ENCODE assay signal across 30 cellular contexts in the genomic region with DNA sequence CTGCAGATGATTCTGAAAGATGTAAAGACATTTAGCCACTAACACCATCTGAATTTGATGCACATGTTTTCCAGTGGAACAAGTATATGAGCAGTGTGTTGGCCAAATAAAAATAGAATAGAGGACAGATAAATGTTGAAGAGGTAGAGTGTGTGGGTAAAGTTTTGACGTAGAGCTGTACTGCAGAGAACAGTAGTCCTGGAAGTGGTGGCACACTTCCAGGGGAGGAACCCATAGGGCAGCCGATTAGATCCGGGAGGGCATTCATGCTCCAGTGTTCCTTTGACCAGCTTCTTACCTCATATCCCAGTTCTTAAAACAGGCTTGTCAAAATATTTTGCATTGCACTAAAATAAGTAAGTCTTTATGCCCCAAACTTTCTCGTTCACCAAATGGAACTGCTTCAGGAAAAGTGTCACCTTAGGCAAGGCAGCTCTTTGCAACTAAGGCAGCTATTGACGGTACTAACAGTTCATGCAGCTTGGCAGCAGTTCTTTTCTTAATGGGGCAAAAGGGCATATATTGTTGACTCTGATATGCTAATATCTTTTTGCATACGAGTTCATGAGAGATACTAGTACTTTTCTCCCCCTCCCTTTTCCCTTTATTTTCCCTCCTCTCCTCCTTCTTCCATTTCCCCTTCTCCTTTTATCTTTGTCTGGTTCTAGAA.
"Had no signal": no experiment of that assay in that cellular context is flagged by ENCODE, and none has a peak within 500 bp of the region (broad histone marks: within the 10 kb centered on the region; RNA-seq: fewer than 3 reads in every experiment).

No MANE protein-coding gene starts in this region.

- FAIRE-seq: endometrium, endothelial cell of umbilical vein had no signal

- H3K4me3 ChIP-seq: adrenal gland, body of pancreas, colonic mucosa, esophagus squamous epithelium, gastroesophageal sphincter had no signal

- H3K4me1 ChIP-seq: adrenal gland, colonic mucosa, esophagus squamous epithelium, gastroesophageal sphincter had no signal

- H3K36me3 Mint-ChIP-seq: activated naive CD4-positive, alpha-beta T cell treated with anti-CD3 and anti-CD28 coated beads, Interleukin-2, amount 50 U/mL, for 24 hours; activated naive CD8-positive, alpha-beta T cell treated with anti-CD3 and anti-CD28 coated beads for 36 hours had no signal

- H3K27me3 Mint-ChIP-seq: activated CD4-positive, alpha-beta memory T cell treated with anti-CD3 and anti-CD28 coated beads, Interleukin-2, amount 10 ng/mL, durations not matched to agents 7 days and 5 days; activated CD4-positive, alpha-beta T cell treated with anti-CD3 and anti-CD28 coated beads, Interleukin-2, amount 10 ng/mL, durations not matched to agents 7 days and 5 days; activated naive CD4-positive, alpha-beta T cell treated with anti-CD3 and anti-CD28 coated beads, Interleukin-2, amount 50 U/mL, for 24 hours; activated naive CD8-positive, alpha-beta T cell treated with anti-CD3 and anti-CD28 coated beads, Interleukin-2, amount 50 U/mL, for 24 hours; activated T-cell treated with anti-CD3 and anti-CD28 coated beads, Interleukin-2, amount 50 U/mL, for 24 hours; activated T-helper 17 cell treated with anti-CD3 and anti-CD28 coated beads, Interleukin-2, amount 50 U/mL, for 72 hours had no signal

- H3K27me3 ChIP-seq: adrenal gland, body of pancreas, colonic mucosa, esophagus squamous epithelium, gastroesophageal sphincter had no signal

- H3K4me3 Mint-ChIP-seq: activated CD4-positive, alpha-beta memory T cell treated with anti-CD3 and anti-CD28 coated beads, Interleukin-2, amount 10 ng/mL, durations not matched to agents 7 days and 5 days; activated CD4-positive, alpha-beta T cell treated with anti-CD3 and anti-CD28 coated beads, Interleukin-2, amount 10 ng/mL, durations not matched to agents 7 days and 5 days; activated naive CD4-positive, alpha-beta T cell treated with anti-CD3 and anti-CD28 coated beads for 36 hours; activated naive CD4-positive, alpha-beta T cell treated with anti-CD3 and anti-CD28 coated beads, Interleukin-2, amount 50 U/mL, for 24 hours; activated naive CD8-positive, alpha-beta T cell treated with anti-CD3 and anti-CD28 coated beads for 36 hours; activated naive CD8-positive, alpha-beta T cell treated with anti-CD3 and anti-CD28 coated beads, Interleukin-2, amount 50 U/mL, for 24 hours; activated T-cell treated with anti-CD3 and anti-CD28 coated beads, Interleukin-2, amount 50 U/mL, for 24 hours; activated T-helper 17 cell treated with anti-CD3 and anti-CD28 coated beads, Interleukin-2, amount 50 U/mL, for 72 hours; WTC11 had no signal

- DNase-seq: activated CD4-positive, alpha-beta memory T cell treated with anti-CD3 and anti-CD28 coated beads, Interleukin-2, amount 10 ng/mL, durations not matched to agents 7 days and 5 days; activated CD4-positive, alpha-beta T cell treated with anti-CD3 and anti-CD28 coated beads for 1 hour; activated CD4-positive, alpha-beta T cell treated with anti-CD3 and anti-CD28 coated beads for 4 hours; activated CD4-positive, alpha-beta T cell treated with anti-CD3 and anti-CD28 coated beads, Interleukin-2, amount 10 ng/mL, durations not matched to agents 7 days and 5 days; activated CD4-positive, alpha-beta T cell treated with anti-CD3 and anti-CD28 coated beads, Interleukin-2, amount 50 U/mL, for 4 hours; activated CD8-positive, alpha-beta memory T cell treated with anti-CD3 and anti-CD28 coated beads, Interleukin-2, amount 50 U/mL, for 48 hours; activated effector memory CD4-positive, alpha-beta T cell treated with Interleukin-2 at 50 U/mL for 16 hours; activated naive CD4-positive, alpha-beta T cell treated with anti-CD3 and anti-CD28 coated beads for 36 hours; activated naive CD8-positive, alpha-beta T cell treated with anti-CD3 and anti-CD28 coated beads for 36 hours; activated naive CD8-positive, alpha-beta T cell treated with anti-CD3 and anti-CD28 coated beads, Interleukin-2, amount 50 U/mL, for 24 hours; activated T-cell treated with anti-CD3 and anti-CD28 coated beads for 4 hours; activated T-cell treated with anti-CD3 and anti-CD28 coated beads, Interleukin-2, amount 50 U/mL, for 24 hours; adrenal gland; amygdala; aorta; body of pancreas; central memory CD4-positive, alpha-beta T cell; cerebellar nuclear complex; colonic mucosa; effector CD8-positive, alpha-beta T cell; esophagus squamous epithelium; foreskin melanocyte; T-helper 2 cell had no signal

- ATAC-seq: activated naive CD8-positive, alpha-beta T cell treated with anti-CD3 and anti-CD28 coated beads, Interleukin-2, amount 50 U/mL, for 24 hours; activated T-helper 17 cell treated with anti-CD3 and anti-CD28 coated beads, Interleukin-2, amount 50 U/mL, for 72 hours; body of pancreas; gastroesophageal sphincter; WTC11 had no signal

- H3K4me1 Mint-ChIP-seq: activated CD4-positive, alpha-beta memory T cell treated with anti-CD3 and anti-CD28 coated beads, Interleukin-2, amount 10 ng/mL, durations not matched to agents 7 days and 5 days; activated CD4-positive, alpha-beta T cell treated with anti-CD3 and anti-CD28 coated beads, Interleukin-2, amount 10 ng/mL, durations not matched to agents 7 days and 5 days; activated naive CD4-positive, alpha-beta T cell treated with anti-CD3 and anti-CD28 coated beads, Interleukin-2, amount 50 U/mL, for 24 hours; activated naive CD8-positive, alpha-beta T cell treated with anti-CD3 and anti-CD28 coated beads for 36 hours; activated naive CD8-positive, alpha-beta T cell treated with anti-CD3 and anti-CD28 coated beads, Interleukin-2, amount 50 U/mL, for 24 hours; activated T-helper 17 cell treated with anti-CD3 and anti-CD28 coated beads, Interleukin-2, amount 50 U/mL, for 72 hours; WTC11 had no signal

- H3K9me3 Mint-ChIP-seq: activated CD4-positive, alpha-beta memory T cell treated with anti-CD3 and anti-CD28 coated beads, Interleukin-2, amount 10 ng/mL, durations not matched to agents 7 days and 5 days; activated T-helper 17 cell treated with anti-CD3 and anti-CD28 coated beads, Interleukin-2, amount 50 U/mL, for 72 hours had no signal

- H3K9me3 ChIP-seq: adrenal gland, body of pancreas, colonic mucosa, esophagus squamous epithelium had no signal

- H3K36me3 ChIP-seq: adrenal gland, colonic mucosa, esophagus squamous epithelium, gastroesophageal sphincter had no signal

- H3K27ac ChIP-seq: adrenal gland, body of pancreas, colonic mucosa, epithelial cell of prostate, esophagus squamous epithelium, gastroesophageal sphincter had no signal
